Comparison of ENCODE assay signal across 25 cellular contexts in the genomic region with DNA sequence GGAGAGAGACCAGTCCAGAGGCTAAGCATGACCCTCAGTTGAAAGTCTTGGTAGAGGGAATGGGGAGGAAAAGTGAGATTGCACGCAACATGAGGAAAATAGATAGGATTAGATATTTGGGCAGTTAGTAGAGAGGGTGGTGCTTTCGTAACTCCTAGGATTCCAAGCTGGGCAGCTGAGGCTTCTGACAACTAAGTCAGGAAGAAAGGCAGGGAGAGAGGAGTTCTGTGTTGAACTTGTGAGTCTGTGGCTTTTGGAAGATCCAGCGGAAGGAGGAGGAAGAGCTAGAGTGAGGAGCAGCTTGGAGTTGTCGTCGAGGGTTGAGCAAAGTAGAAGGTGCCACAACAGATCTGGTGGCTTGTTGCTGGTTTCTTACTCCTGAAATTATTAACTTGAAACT. TPM values are rescaled to one million over a fixed set of nuclear protein-coding genes. Genes with fewer than 3 reads are reported as not detected.
DNase-seq lines count a peak whose midpoint lies in the region; ATAC-seq and TF ChIP-seq lines count a peak whose summit lies in the region.
"Had no signal": no experiment of that assay in that cellular context is flagged by ENCODE, and none has a peak within 500 bp of the region (broad histone marks: within the 10 kb centered on the region; RNA-seq: fewer than 3 reads in every experiment).

No MANE protein-coding gene starts in this region.

- H3K36me3 ChIP-seq in WERI-Rb-1 = no peaks in the 10 kb centered on the region
- H3K36me3 ChIP-seq: esophagus muscularis mucosa, heart left ventricle, vagina had no signal

- H3K4me3 ChIP-seq in fibroblast of villous mesenchyme (ENCODE audit: low read depth, low read length) = no peak overlapping the region
- H3K4me3 ChIP-seq in WERI-Rb-1 (ENCODE audit: low read depth, low read length) = no peak overlapping the region
- H3K4me3 ChIP-seq: esophagus muscularis mucosa, heart left ventricle, psoas muscle, vagina had no signal

- DNase-seq in natural killer cell (no peak), fibroblast of villous mesenchyme (ENCODE audit: low read depth) (peak; percentile 59), type B pancreatic cell (ENCODE audit: extremely low spot score, unreplicated experiment) (no peak), putamen (ENCODE audit: low spot score) (no peak), WERI-Rb-1 (no peak)
- no peak for DNase-seq in natural killer cell treated with Interleukin-12 subunit alpha and Interleukin-12 subunit beta and Interleukin-15 and Interleukin-18, amount 100 ng/mL, for 72 hours (ENCODE audit: low spot score)
- DNase-seq: ACHN; activated CD4-positive, CD25-positive, alpha-beta regulatory T cell; activated T-cell treated with anti-CD3 and anti-CD28 coated beads, Interleukin-2, amount 50 U/mL, for 48 hours; DMS 273 treated with DMSO at 0.1 percent for 48 hours; effector memory CD4-positive, alpha-beta T cell; heart left ventricle; NCI-H1105; NCI-H2029 treated with DMSO at 0.1 percent for 48 hours; NCI-H226; NCI-H774; OCI-M1; psoas muscle; T1000 had no signal

- intact Hi-C loops in natural killer cell (cut with micrococcal nuclease) = loop anchor here (10.0 kb wide), 1 partner anchor 54 kb away; no protein-coding TSS in a partner anchor

- no peak for ATAC-seq in natural killer cell
- ATAC-seq in natural killer cell treated with Interleukin-12 subunit alpha and Interleukin-12 subunit beta and Interleukin-15 and Interleukin-18, amount 100 ng/mL, for 72 hours = no peak
- ATAC-seq in GM18505 (IDR thresholded peaks at IDR 0.05; ENCODE audit: unreplicated experiment) = no peak
- ATAC-seq: heart left ventricle, psoas muscle had no signal

- no peaks in the 10 kb centered on the region for H3K36me3 Mint-ChIP-seq in natural killer cell
- no peaks in the 10 kb centered on the region for H3K36me3 Mint-ChIP-seq in natural killer cell treated with Interleukin-12 subunit alpha and Interleukin-12 subunit beta and Interleukin-15 and Interleukin-18, amount 100 ng/mL, for 72 hours
- peaks cover 55% of the 10 kb centered on the region for H3K36me3 Mint-ChIP-seq in brain
- peaks cover 18% of the 10 kb centered on the region for H3K36me3 Mint-ChIP-seq in type B pancreatic cell

- H3K4me1 Mint-ChIP-seq in natural killer cell (peaks cover 85 to 86% of the 10 kb centered on the region in 2 donors), brain (peaks cover 68% of the 10 kb centered on the region), type B pancreatic cell (ENCODE audit: unreplicated experiment) (peaks cover 41% of the 10 kb centered on the region)
- peaks cover 69 to 84% of the 10 kb centered on the region in 2 donors for H3K4me1 Mint-ChIP-seq in natural killer cell treated with Interleukin-12 subunit alpha and Interleukin-12 subunit beta and Interleukin-15 and Interleukin-18, amount 100 ng/mL, for 72 hours (ENCODE audit: low read depth in 2 of 2)

- no peaks in the 10 kb centered on the region for H3K27me3 ChIP-seq in WERI-Rb-1 (ENCODE audit: insufficient read depth, low read depth, severe bottlenecking)
- H3K27me3 ChIP-seq: esophagus muscularis mucosa, heart left ventricle, vagina had no signal

- H3K9me3 ChIP-seq in WERI-Rb-1 (ENCODE audit: severe bottlenecking) = no peaks in the 10 kb centered on the region
- H3K9me3 ChIP-seq: esophagus muscularis mucosa, psoas muscle, vagina had no signal

- no peak overlapping the region for H3K27ac ChIP-seq in WERI-Rb-1
- H3K27ac ChIP-seq: C4-2B, esophagus muscularis mucosa, heart left ventricle, vagina had no signal

- TF ChIP-seq POLR2A in GM18505 (IDR thresholded peaks at IDR 0.05; ENCODE audit: borderline replicate concordance, extremely low read depth, insufficient read depth, insufficient read length) = no peak

- peak overlapping the region; percentile 1 to 50 for H3K27ac Mint-ChIP-seq in natural killer cell
- peak overlapping the region in 1 of 2 donors; percentile 5 for H3K27ac Mint-ChIP-seq in natural killer cell treated with Interleukin-12 subunit alpha and Interleukin-12 subunit beta and Interleukin-15 and Interleukin-18, amount 100 ng/mL, for 72 hours
- H3K27ac Mint-ChIP-seq in brain = peak overlapping the region in 3 of 5 experiments; percentile 2 to 32 (median 17)
- peak overlapping the region; percentile 2 for H3K27ac Mint-ChIP-seq in type B pancreatic cell
- H3K27ac Mint-ChIP-seq: activated naive CD8-positive, alpha-beta T cell had no signal

- no peak for TF ChIP-seq CTCF in natural killer cell (IDR thresholded peaks at IDR 0.05)
- TF ChIP-seq CTCF in brain (conservative IDR thresholded peaks at IDR 0.05) = no peak
- no peak for TF ChIP-seq CTCF in fibroblast of villous mesenchyme (IDR thresholded peaks at IDR 0.05; ENCODE audit: insufficient read depth, low read depth, low read length)
- TF ChIP-seq CTCF in type B pancreatic cell (conservative IDR thresholded peaks at IDR 0.05) = no peak
- no peak for TF ChIP-seq CTCF in WERI-Rb-1 (IDR thresholded peaks at IDR 0.05; ENCODE audit: low read depth, low read length)

- no peaks in the 10 kb centered on the region for H3K9me3 Mint-ChIP-seq in natural killer cell
- no peaks in the 10 kb centered on the region for H3K9me3 Mint-ChIP-seq in natural killer cell treated with Interleukin-12 subunit alpha and Interleukin-12 subunit beta and Interleukin-15 and Interleukin-18, amount 100 ng/mL, for 72 hours
- H3K9me3 Mint-ChIP-seq in brain = peaks cover 4 to 17% (median 7%) of the 10 kb centered on the region in 5 experiments
- H3K9me3 Mint-ChIP-seq in type B pancreatic cell = peaks cover 5% of the 10 kb centered on the region

- H3K27me3 Mint-ChIP-seq in natural killer cell (ENCODE audit: low read depth in 2 of 2) (no peaks in the 10 kb centered on the region), brain (no peaks in the 10 kb centered on the region), type B pancreatic cell (no peaks in the 10 kb centered on the region)
- no peaks in the 10 kb centered on the region for H3K27me3 Mint-ChIP-seq in natural killer cell treated with Interleukin-12 subunit alpha and Interleukin-12 subunit beta and Interleukin-15 and Interleukin-18, amount 100 ng/mL, for 72 hours
- H3K27me3 Mint-ChIP-seq: activated naive CD8-positive, alpha-beta T cell had no signal

- H3K4me3 Mint-ChIP-seq in natural killer cell (peak overlapping the region; percentile 22), brain (no peak overlapping the region), type B pancreatic cell (no peak overlapping the region)
- no peak overlapping the region for H3K4me3 Mint-ChIP-seq in natural killer cell treated with Interleukin-12 subunit alpha and Interleukin-12 subunit beta and Interleukin-15 and Interleukin-18, amount 100 ng/mL, for 72 hours
- H3K4me3 Mint-ChIP-seq: activated naive CD8-positive, alpha-beta T cell had no signal

RNA-seq across cellular contexts. Expression of a gene that starts 21.8 kb away (rescaled TPM):
- 10 to 100 TPM; 37.4 to 45.1 (median 43.2) TPM for total RNA-seq in natural killer cell
- 10 to 100 TPM; 59.5 to 69.5 TPM for total RNA-seq in natural killer cell treated with Interleukin-12 subunit alpha and Interleukin-12 subunit beta and Interleukin-15 and Interleukin-18, amount 100 ng/mL, for 72 hours
- polyA plus RNA-seq in brain (ENCODE audit: insufficient read depth, low read depth, low replicate concordance) = 30.0 TPM
- total RNA-seq in fibroblast of villous mesenchyme = 41.9 and 61.7 TPM in 2 replicates
- total RNA-seq in type B pancreatic cell (ENCODE audit: low replicate concordance) = 56.6 and 57.3 TPM in 2 replicates
